ENCODE assay signal across 8 cellular contexts in the genomic region with DNA sequence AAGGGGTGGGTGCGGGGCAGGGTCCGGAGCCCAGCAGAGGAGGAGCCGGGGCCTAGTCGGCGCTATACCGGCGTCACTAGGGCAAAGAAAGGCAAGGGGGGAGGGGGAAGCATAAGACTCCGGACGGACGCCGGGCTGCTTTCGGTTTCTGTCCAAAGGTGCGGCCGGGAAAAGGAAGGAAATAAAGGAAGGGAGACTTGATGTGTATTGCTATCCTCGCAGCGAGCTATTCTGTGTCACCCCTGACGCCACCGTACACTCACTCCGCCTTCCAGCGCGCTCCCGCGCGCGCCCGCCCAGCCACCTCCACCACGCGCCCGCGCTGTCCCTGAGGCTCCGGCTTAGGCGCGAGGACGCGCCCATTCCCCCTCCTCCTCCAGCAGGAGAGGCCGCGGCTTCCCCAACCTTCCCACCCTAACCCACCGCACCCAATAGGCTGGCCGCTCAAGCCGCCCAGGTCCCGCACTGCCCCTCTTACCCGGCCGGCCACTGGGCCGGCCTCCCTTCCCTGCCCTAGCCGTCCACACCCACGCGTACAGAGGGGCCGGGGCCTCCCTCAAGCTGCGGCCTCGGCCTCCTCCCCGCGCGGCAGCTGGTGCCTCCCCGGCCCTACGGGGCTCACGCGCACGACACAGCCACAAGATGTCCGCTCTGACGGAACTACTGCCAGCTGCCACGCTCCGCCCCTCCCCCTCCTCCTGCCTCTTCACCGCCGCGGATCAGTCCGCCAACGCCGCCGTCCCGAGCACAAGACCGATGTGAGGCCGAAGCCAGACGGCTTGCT. TPM values are rescaled to one million over a fixed set of nuclear protein-coding genes. Genes with fewer than 3 reads are reported as not detected.
DNase-seq lines count a peak whose midpoint lies in the region; ATAC-seq, FAIRE-seq and TF ChIP-seq lines count a peak whose summit lies in the region.

A gene (minus strand): TSS at position 662 of the 784 bp plus-strand sequence. CDS start 1,043 bp downstream, outside the sequence.

- H4K20me1 ChIP-seq in H1 (replicated peaks in 1 of 2; ENCODE audit: control insufficient read depth in 1 of 2, insufficient read depth in 2 of 2, low read length in 2 of 2): peaks cover 7 to 14% of the 10 kb centered on the region in 2 experiments

- H2BK120ac ChIP-seq in H1 (replicated peaks; ENCODE audit: low read depth, low read length) (peak within 1 kb of the TSS; percentile 86), mesendoderm (ENCODE audit: low read depth, low read length) (peak within 1 kb of the TSS; percentile 30)

- POLR2A ChIA-PET in activated CD8-positive, alpha-beta memory T cell treated with anti-CD3 and anti-CD28 coated beads for 36 hours (lab: Charles Lee): interaction anchor here (0.5 to 5.5 kb wide), 17 partner anchors 9 to 396 kb away, joined by 3 to 129 read pairs (median 4); a partner anchor contains a TSS
- POLR2A ChIA-PET in H1 (lab: Charles Lee; ENCODE audit: partially characterized antibody): interaction anchor here (0.7 to 8.2 kb wide), 44 partner anchors 9 to 482 kb away, joined by 3 to 162 read pairs (median 6); a partner anchor contains a TSS

- peak; percentile 3 for ATAC-seq in GM19468 (IDR thresholded peaks at IDR 0.05; ENCODE audit: extremely low read depth, unreplicated experiment)

- H3K79me1 ChIP-seq in H1 (ENCODE audit: low read depth, low read length) (no peaks in the 10 kb centered on the region), mesendoderm (ENCODE audit: low read length) (no peaks in the 10 kb centered on the region)

- H3K4me3 ChIP-seq in H1 (ENCODE audit: extremely low read depth in 1 of 4, insufficient read depth in 2 of 4, low read depth in 3 of 4, low read length in 4 of 4): peak within 1 kb of the TSS; percentile 85 to 98 (median 94)
- H3K4me3 ChIP-seq in mesendoderm (ENCODE audit: low read length): peak within 1 kb of the TSS; percentile 60

- peak within 1 kb of the TSS; percentile 94 for H4K91ac ChIP-seq in H1 (replicated peaks; ENCODE audit: insufficient read length, low read length)

- peak within 1 kb of the TSS; percentile 90 for H3K56ac ChIP-seq in H1 (replicated peaks; ENCODE audit: insufficient read length, low read depth, low read length)
- H3K56ac ChIP-seq in mesendoderm (ENCODE audit: low read length): peak within 1 kb of the TSS; percentile 89

- peaks cover 0 to 17% (median 9%) of the 10 kb centered on the region in 4 experiments; a peak in 5 of 7 replicates for H3K4me1 ChIP-seq in H1 (replicated peaks in 1 of 4; ENCODE audit: control insufficient read depth in 3 of 4, insufficient read depth in 4 of 4, low read length in 3 of 4)
- peaks cover 2% of the 10 kb centered on the region for H3K4me1 ChIP-seq in mesendoderm (ENCODE audit: control insufficient read depth, low read depth, low read length)

- TF ChIP-seq CTCF in H1 (IDR thresholded peaks at IDR 0.05; ENCODE audit: control extremely low read depth in 1 of 3, insufficient read depth in 1 of 3, low read depth in 1 of 3, low read length in 3 of 3): no peak; a peak in 1 of 4 replicates

- no peak within 1 kb of the TSS for H3K23ac ChIP-seq in H1 (ENCODE audit: insufficient read length)
- H3K23ac ChIP-seq in mesendoderm (ENCODE audit: low read length): peak within 1 kb of the TSS; percentile 87

- no peak within 1 kb of the TSS for H2AK5ac ChIP-seq in H1 (ENCODE audit: low read depth, low read length)
- H2AK5ac ChIP-seq in mesendoderm (ENCODE audit: low read length): no peak within 1 kb of the TSS

- DNase-seq in CMK (ENCODE audit: low read depth) (peak; percentile 68), HT-29 (ENCODE audit: low spot score) (peak; percentile 88), H1 (ENCODE audit: low read depth in 1 of 2, low spot score in 2 of 2) (peak; percentile 71 to 92), mesendoderm (peak; percentile 94)
- peak; percentile 86 for DNase-seq in NK-92 treated with Interleukin-12 subunit alpha and Interleukin-12 subunit beta, amount 100 ng/mL, for 24 hours (lab: John Stamatoyannopoulos, UW)
- peak; percentile 86 for DNase-seq in stimulated activated CD8-positive, alpha-beta memory T cell treated with anti-CD3 and anti-CD28 coated beads, Interleukin-15, amount 100 ng/mL, for 1 hour (ENCODE audit: low read depth)

- H2BK12ac ChIP-seq in H1 (ENCODE audit: low read depth, low read length): peak within 1 kb of the TSS; percentile 86

- peak; percentile 25 to 62; a peak in 2 of 3 replicates for TF ChIP-seq EP300 in H1 (IDR thresholded peaks at IDR 0.05; ENCODE audit: borderline replicate concordance in 1 of 2, low read depth in 2 of 2, low read length in 2 of 2)

- CTCF ChIA-PET in activated CD8-positive, alpha-beta memory T cell treated with anti-CD3 and anti-CD28 coated beads for 36 hours (lab: Charles Lee): interaction anchor here (1.0 to 1.8 kb wide), 5 partner anchors 11 to 66 kb away, joined by 3 to 15 read pairs (median 3); a partner anchor contains a TSS
- CTCF ChIA-PET in H1 (lab: Charles Lee; ENCODE audit: partially characterized antibody): interaction anchor here (0.9 to 1.8 kb wide), 3 partner anchors 10 to 15 kb away, joined by 3 to 7 read pairs (median 5); no protein-coding TSS in a partner anchor

- H3K4ac ChIP-seq in H1 (replicated peaks; ENCODE audit: insufficient read length, low read depth, low read length) (peak within 1 kb of the TSS; percentile 95), mesendoderm (ENCODE audit: low read depth, low read length) (peak within 1 kb of the TSS; percentile 97)

- no peaks in the 10 kb centered on the region for H3K27me3 ChIP-seq in H1 (replicated peaks in 1 of 4; ENCODE audit: control insufficient read depth in 3 of 4, extremely low read depth in 1 of 4, insufficient read depth in 3 of 4, low read length in 3 of 4)
- H3K27me3 ChIP-seq in mesendoderm (ENCODE audit: insufficient read depth, low read length, poor library complexity): no peaks in the 10 kb centered on the region

- H3K4me2 ChIP-seq in H1 (ENCODE audit: insufficient read depth in 1 of 2, low read depth in 2 of 2, low read length in 2 of 2): peak within 1 kb of the TSS; percentile 80 to 84
- peak within 1 kb of the TSS; percentile 29 for H3K4me2 ChIP-seq in mesendoderm (ENCODE audit: low read length)

- peak within 1 kb of the TSS; percentile 98 for H2BK5ac ChIP-seq in H1 (ENCODE audit: low read depth, low read length)
- peak within 1 kb of the TSS; percentile 85 for H2BK5ac ChIP-seq in mesendoderm (ENCODE audit: low read length)

- H3K9me3 ChIP-seq in H1 (ENCODE audit: insufficient read depth in 2 of 2, low read depth in 1 of 2, low read length in 1 of 2): no peaks in the 10 kb centered on the region

- H3K36me3 ChIP-seq in H1 (ENCODE audit: control insufficient read depth in 2 of 4, insufficient read depth in 4 of 4, low read length in 3 of 4): peaks cover 0 to 28% (median 0%) of the 10 kb centered on the region in 4 experiments; a peak in 2 of 8 replicates
- H3K36me3 ChIP-seq in mesendoderm (ENCODE audit: control insufficient read depth, insufficient read depth, low read length): no peaks in the 10 kb centered on the region

- peak; percentile 94 for TF ChIP-seq POLR2A in H1 (IDR thresholded peaks at IDR 0.05; ENCODE audit: control extremely low read depth in 1 of 2, low read depth in 2 of 2, low read length in 2 of 2)

- H3K27ac ChIP-seq in H1 (ENCODE audit: low read depth, low read length): peak within 1 kb of the TSS; percentile 98
- peak within 1 kb of the TSS; percentile 97 for H3K27ac ChIP-seq in mesendoderm (ENCODE audit: low read depth, low read length)

- H3K79me2 ChIP-seq in H1 (ENCODE audit: control insufficient read depth in 1 of 2, insufficient read depth in 2 of 2, low read length in 2 of 2) (peaks cover 36 to 65% of the 10 kb centered on the region in 2 experiments), mesendoderm (ENCODE audit: control insufficient read depth, insufficient read depth, low read length) (peaks cover 46% of the 10 kb centered on the region)

- peak within 1 kb of the TSS; percentile 95 for H4K5ac ChIP-seq in H1 (ENCODE audit: insufficient read length, low read depth, low read length)
- no peak within 1 kb of the TSS for H4K5ac ChIP-seq in mesendoderm (ENCODE audit: low read length)

- no peak within 1 kb of the TSS; the same call in 1 of the 2 replicates for H2AFZ ChIP-seq in H1 (ENCODE audit: low read length)

- H2BK15ac ChIP-seq in H1 (ENCODE audit: low read length): no peak within 1 kb of the TSS
- no peak within 1 kb of the TSS for H2BK15ac ChIP-seq in mesendoderm (replicated peaks; ENCODE audit: low read depth)

- WGBS in H1 (ENCODE audit: extremely low coverage in 1 of 2, insufficient coverage in 1 of 2, insufficient read length in 1 of 2, insufficient replicate concordance in 2 of 2, low coverage in 1 of 2, low lambda C conversion rate in 2 of 2, missing lambda C conversion rate in 1 of 2), 2 experiments: 1% methylated on average over 59 of the region's 73 CpGs; no CpG with 5 or more reads in 1 of the 2 experiments
- WGBS in mesendoderm (ENCODE audit: extremely low coverage, insufficient coverage, low lambda C conversion rate): no CpG with 5 or more reads among the region's 73 CpGs

- no peak within 1 kb of the TSS for H3K14ac ChIP-seq in H1 (ENCODE audit: insufficient read length)

- H4K8ac ChIP-seq in H1 (ENCODE audit: extremely low read depth, insufficient read depth, low read length) (peak within 1 kb of the TSS; percentile 97), mesendoderm (ENCODE audit: low read depth, low read length) (no peak within 1 kb of the TSS)

- H3K9ac ChIP-seq in H1 (replicated peaks in 1 of 4; ENCODE audit: extremely low read depth in 1 of 4, low read depth in 3 of 4, low read length in 3 of 4) (peak within 1 kb of the TSS; percentile 94 to 99 (median 96)), mesendoderm (ENCODE audit: low read length) (peak within 1 kb of the TSS; percentile 97)

- TF ChIP-seq RAD21 in H1 (IDR thresholded peaks at IDR 0.05 in 1 of 2, conservative IDR thresholded peaks at IDR 0.05 in 1 of 2; ENCODE audit: low read depth in 2 of 2, low read length in 2 of 2): no peak; a peak in 1 of 4 replicates

- H3K23me2 ChIP-seq in H1 (ENCODE audit: low read depth, low read length): 0 out of 2 replicates have a peak, but pooled peaks cover 3% of the 10 kb centered on the region

- H3K18ac ChIP-seq in H1 (ENCODE audit: extremely low read depth, low read length) (peak within 1 kb of the TSS; percentile 98), mesendoderm (ENCODE audit: low read length) (peak within 1 kb of the TSS; percentile 91)

- FAIRE-seq in H1 (lab: Jason Lieb, UNC): no peak

- H2BK20ac ChIP-seq in H1 (ENCODE audit: low read length): no peak within 1 kb of the TSS

RNA-seq across cellular contexts. Expression of the gene that starts here (rescaled TPM):
- total RNA-seq in HT-29 (2014; rRNA removed; shearing (Covaris generic)): 496 and 506 TPM in 2 replicates
- total RNA-seq in activated CD8-positive, alpha-beta memory T cell treated with anti-CD3 and anti-CD28 coated beads for 36 hours: 100 to 1,000 TPM; 486 to 487 TPM
- total RNA-seq in H1 (2021; fragmentation: NEBNext Ultra II Directional; extraction: Animal tissue kit (Norgen Biotek cat#: 25700)): 377 and 396 TPM in 2 replicates
- 411 and 544 TPM in 2 replicates for polyA plus RNA-seq in H1 (2011; rRNA removed)
- polyA plus RNA-seq in H1 (2011; cell fraction: cytosol; rRNA removed): 375 TPM
- polyA plus RNA-seq in H1 (2011; cell fraction: nucleus; rRNA removed): 271 TPM
- polyA plus RNA-seq in H1 (2012, experiment 1 of 2): 300 to 381 TPM (median 334 TPM) in 4 replicates
- 81.7 TPM for polyA plus RNA-seq in H1 (2012, experiment 2 of 2)
- 498 TPM for polyA plus RNA-seq in H1 (2013, experiment 1 of 2)
- polyA plus RNA-seq in H1 (2013, experiment 2 of 2): 510 TPM
- polyA minus RNA-seq in H1 (2011; rRNA and poly(A)+ RNA removed): 311 and 443 TPM in 2 replicates
- polyA minus RNA-seq in H1 (2011; cell fraction: cytosol; rRNA and poly(A)+ RNA removed): 320 TPM
- polyA minus RNA-seq in H1 (2011; cell fraction: nucleus; rRNA and poly(A)+ RNA removed): 263 TPM
- 604 TPM for polyA plus RNA-seq in mesendoderm (2013, experiment 1 of 2)
- polyA plus RNA-seq in mesendoderm (2013, experiment 2 of 2): 624 TPM

Comparison
In these comparisons a context has a peak if more than half of its experiments do, and no peak if none do; other contexts are left out.
1. Peak in every context shown above with its lines: DNase-seq, ATAC-seq, H3K4me3 ChIP-seq and H3K27ac ChIP-seq.